ENCODE assay signal across 8 cellular contexts in genomic region chr17:63478814-63479494, GRCh38. TPM values are rescaled to one million over a fixed set of nuclear protein-coding genes. Genes with fewer than 3 reads are reported as not detected.
DNase-seq lines count a peak whose midpoint lies in the region; ATAC-seq lines count a peak whose summit lies in the region.

No MANE protein-coding gene starts in this region.

- no peak overlapping the region for H4K91ac ChIP-seq in mesenchymal stem cell (ENCODE audit: low read length)

- H3K9ac ChIP-seq in mesenchymal stem cell (ENCODE audit: low read length), result peak overlapping the region; percentile 68

- peak; percentile 1 for DNase-seq in NCI-H446 treated with DMSO at 0.1 percent for 48 hours (lab: John Stamatoyannopoulos, UW)
- no peak for DNase-seq in NCI-H446 (lab: John Stamatoyannopoulos, UW)
- DNase-seq in NCI-H748 treated with DMSO at 0.1 percent for 48 hours (lab: John Stamatoyannopoulos, UW), result peak; percentile 36
- DNase-seq in activated CD4-positive, alpha-beta memory T cell treated with anti-CD3 and anti-CD28 coated beads, Interleukin-2, amount 10 ng/mL, durations not matched to agents 7 days and 5 days, result peak; percentile 84
- peak; percentile 60 to 66 (median 61) for DNase-seq in effector memory CD4-positive, alpha-beta T cell
- peak; percentile 90 for DNase-seq in mesenchymal stem cell
- DNase-seq in stimulated activated CD8-positive, alpha-beta memory T cell treated with anti-CD3 and anti-CD28 coated beads, Interleukin-15, amount 100 ng/mL, for 4 hours (ENCODE audit: low read depth in 2 of 2), result peak; percentile 37 to 48

- peak; percentile 64 for ATAC-seq in HG03135 (IDR thresholded peaks at IDR 0.05; ENCODE audit: unreplicated experiment)

- H3K27me3 Mint-ChIP-seq in activated CD4-positive, alpha-beta memory T cell treated with anti-CD3 and anti-CD28 coated beads, Interleukin-2, amount 10 ng/mL, durations not matched to agents 7 days and 5 days, result peaks cover 33% of the 10 kb centered on the region

- H2AK5ac ChIP-seq in mesenchymal stem cell (ENCODE audit: low read length, severe bottlenecking), result no peak overlapping the region

- H3K9me3 Mint-ChIP-seq in activated CD4-positive, alpha-beta memory T cell treated with anti-CD3 and anti-CD28 coated beads, Interleukin-2, amount 10 ng/mL, durations not matched to agents 7 days and 5 days, result no peaks in the 10 kb centered on the region

- H3K27ac Mint-ChIP-seq in activated CD4-positive, alpha-beta memory T cell treated with anti-CD3 and anti-CD28 coated beads, Interleukin-2, amount 10 ng/mL, durations not matched to agents 7 days and 5 days, result no peak overlapping the region

- H3K14ac ChIP-seq in mesenchymal stem cell (ENCODE audit: low read length in 2 of 2), result no peak overlapping the region

- POLR2A ChIA-PET in activated CD4-positive, alpha-beta memory T cell treated with anti-CD3 and anti-CD28 coated beads, Interleukin-2, amount 10 ng/mL, durations not matched to agents 7 days and 5 days (lab: Charles Lee), result interaction anchor here (0.9 to 4.3 kb wide), 7 partner anchors 32 to 143 kb away, joined by 3 to 27 read pairs (median 5); partner anchors contain the start of genes MAP3K3 and TACO1

- no peak overlapping the region for H3K27ac ChIP-seq in effector memory CD4-positive, alpha-beta T cell (ENCODE audit: insufficient read depth, low read length, poor library complexity, severe bottlenecking)
- H3K27ac ChIP-seq in mesenchymal stem cell (ENCODE audit: low read length, poor library complexity, severe bottlenecking), result no peak overlapping the region

- no peak overlapping the region for H3K4me2 ChIP-seq in mesenchymal stem cell (ENCODE audit: low read length, poor library complexity, severe bottlenecking)

- H3K23ac ChIP-seq in mesenchymal stem cell (ENCODE audit: low read length in 2 of 2), result no peak overlapping the region

- peaks cover 5% of the 10 kb centered on the region for H3K27me3 ChIP-seq in effector memory CD4-positive, alpha-beta T cell (replicated peaks; ENCODE audit: control insufficient read depth, insufficient read depth, low read length, poor library complexity, severe bottlenecking)
- H3K27me3 ChIP-seq in mesenchymal stem cell (ENCODE audit: control insufficient read depth in 1 of 2, insufficient read depth in 1 of 2, low read length in 2 of 2), result peaks cover 0 to 46% of the 10 kb centered on the region in 2 experiments

- no peak overlapping the region for H2BK120ac ChIP-seq in mesenchymal stem cell (ENCODE audit: low read depth, low read length)

- no peak overlapping the region for H4K8ac ChIP-seq in mesenchymal stem cell (ENCODE audit: low read length)

- peaks cover 16% of the 10 kb centered on the region for H3K4me1 Mint-ChIP-seq in activated CD4-positive, alpha-beta memory T cell treated with anti-CD3 and anti-CD28 coated beads, Interleukin-2, amount 10 ng/mL, durations not matched to agents 7 days and 5 days

- H3K79me1 ChIP-seq in mesenchymal stem cell (replicated peaks; ENCODE audit: low read length, poor library complexity, severe bottlenecking), result no peaks in the 10 kb centered on the region

- WGBS in mesenchymal stem cell, result 48% methylated on average over 16 of the region's 16 CpGs

- no peak overlapping the region for H2BK15ac ChIP-seq in mesenchymal stem cell (ENCODE audit: low read depth, poor library complexity, severe bottlenecking)

- H3K36me3 Mint-ChIP-seq in activated CD4-positive, alpha-beta memory T cell treated with anti-CD3 and anti-CD28 coated beads, Interleukin-2, amount 10 ng/mL, durations not matched to agents 7 days and 5 days (ENCODE audit: low read depth), result no peaks in the 10 kb centered on the region

- no peak overlapping the region for H2BK5ac ChIP-seq in mesenchymal stem cell (ENCODE audit: low read depth, low read length, poor library complexity, severe bottlenecking)

- H3K4me3 ChIP-seq in effector memory CD4-positive, alpha-beta T cell (ENCODE audit: insufficient read depth, low read depth, low read length, poor library complexity, severe bottlenecking), result no peak overlapping the region
- H3K4me3 ChIP-seq in mesenchymal stem cell (ENCODE audit: insufficient read depth in 1 of 2, low read depth in 1 of 2, low read length in 2 of 2), result peak overlapping the region in 1 of 2 experiments; percentile 84

- peaks cover 20% of the 10 kb centered on the region for H3K4me1 ChIP-seq in effector memory CD4-positive, alpha-beta T cell (ENCODE audit: control insufficient read depth, insufficient read depth, low read length, poor library complexity, severe bottlenecking)
- H3K4me1 ChIP-seq in mesenchymal stem cell (ENCODE audit: control insufficient read depth, insufficient read depth, low read depth, low read length), result peaks cover 37% of the 10 kb centered on the region

- H3K9me3 ChIP-seq in effector memory CD4-positive, alpha-beta T cell (ENCODE audit: control insufficient read depth, low read length), result no peaks in the 10 kb centered on the region
- no peaks in the 10 kb centered on the region for H3K9me3 ChIP-seq in mesenchymal stem cell (ENCODE audit: control insufficient read depth, low read length)

- no peak overlapping the region for H2AFZ ChIP-seq in mesenchymal stem cell (ENCODE audit: low read depth, low read length)

- no peak overlapping the region for H3K18ac ChIP-seq in mesenchymal stem cell (ENCODE audit: low read depth in 1 of 2, low read length in 2 of 2)

- no peak overlapping the region for H3K4ac ChIP-seq in mesenchymal stem cell (ENCODE audit: low read depth in 1 of 2, low read length in 2 of 2)

- peak overlapping the region; percentile 74 for H3K4me3 Mint-ChIP-seq in activated CD4-positive, alpha-beta memory T cell treated with anti-CD3 and anti-CD28 coated beads, Interleukin-2, amount 10 ng/mL, durations not matched to agents 7 days and 5 days

- H3K36me3 ChIP-seq in effector memory CD4-positive, alpha-beta T cell (ENCODE audit: control insufficient read depth, insufficient read depth, low read length), result no peaks in the 10 kb centered on the region
- peaks cover 0 to 41% of the 10 kb centered on the region in 2 experiments for H3K36me3 ChIP-seq in mesenchymal stem cell (ENCODE audit: control insufficient read depth in 1 of 2, insufficient read depth in 2 of 2, low read depth in 1 of 2, low read length in 2 of 2)

- CTCF ChIA-PET in activated CD4-positive, alpha-beta memory T cell treated with anti-CD3 and anti-CD28 coated beads, Interleukin-2, amount 10 ng/mL, durations not matched to agents 7 days and 5 days (lab: Charles Lee), result interaction anchor here (0.6 to 6.5 kb wide), 18 partner anchors 9 to 807 kb away, joined by 3 to 174 read pairs (median 6); no protein-coding TSS in a partner anchor

- no peak overlapping the region for H2BK12ac ChIP-seq in mesenchymal stem cell (ENCODE audit: low read length in 2 of 2)

RNA-seq across cellular contexts. Expression of gene ACE, which starts 2.1 kb away (rescaled TPM):
- 10 to 100 TPM; 10.6 to 12.2 TPM for total RNA-seq in activated CD4-positive, alpha-beta memory T cell treated with anti-CD3 and anti-CD28 coated beads, Interleukin-2, amount 10 ng/mL, durations not matched to agents 7 days and 5 days
- 1.8 TPM for polyA plus RNA-seq in mesenchymal stem cell (2013, experiment 1 of 2)
- polyA plus RNA-seq in mesenchymal stem cell (2013, experiment 2 of 2), result 1.8 TPM

RNA-seq across cellular contexts. Expression of gene CYB561, which starts 32.8 kb away (rescaled TPM):
- total RNA-seq in activated CD4-positive, alpha-beta memory T cell treated with anti-CD3 and anti-CD28 coated beads, Interleukin-2, amount 10 ng/mL, durations not matched to agents 7 days and 5 days, result 10 to 100 TPM; 28.9 to 30.3 TPM
- polyA plus RNA-seq in mesenchymal stem cell (2013, experiment 1 of 2), result 14.4 TPM
- polyA plus RNA-seq in mesenchymal stem cell (2013, experiment 2 of 2), result 15.1 TPM

RNA-seq across cellular contexts. Expression of gene KCNH6, which starts 44.2 kb away (rescaled TPM):
- not detected for total RNA-seq in activated CD4-positive, alpha-beta memory T cell treated with anti-CD3 and anti-CD28 coated beads, Interleukin-2, amount 10 ng/mL, durations not matched to agents 7 days and 5 days
- 0.04 TPM for polyA plus RNA-seq in mesenchymal stem cell (2013, experiment 1 of 2)
- polyA plus RNA-seq in mesenchymal stem cell (2013, experiment 2 of 2), result 0.03 TPM

Comparison
In these comparisons a context has a peak if more than half of its experiments do, and no peak if none do; other contexts are left out.
1. DNase-seq: peak in NCI-H446 treated with DMSO at 0.1 percent for 48 hours (single experiment), NCI-H748 treated with DMSO at 0.1 percent for 48 hours (single experiment), activated CD4-positive, alpha-beta memory T cell treated with anti-CD3 and anti-CD28 coated beads, Interleukin-2, amount 10 ng/mL, durations not matched to agents 7 days and 5 days (single experiment), effector memory CD4-positive, alpha-beta T cell (3 of 3), mesenchymal stem cell (single experiment) and stimulated activated CD8-positive, alpha-beta memory T cell treated with anti-CD3 and anti-CD28 coated beads, Interleukin-15, amount 100 ng/mL, for 4 hours (2 of 2); none in NCI-H446 (0 of 2).